ENCODE assay signal across 24 cellular contexts in the genomic region with DNA sequence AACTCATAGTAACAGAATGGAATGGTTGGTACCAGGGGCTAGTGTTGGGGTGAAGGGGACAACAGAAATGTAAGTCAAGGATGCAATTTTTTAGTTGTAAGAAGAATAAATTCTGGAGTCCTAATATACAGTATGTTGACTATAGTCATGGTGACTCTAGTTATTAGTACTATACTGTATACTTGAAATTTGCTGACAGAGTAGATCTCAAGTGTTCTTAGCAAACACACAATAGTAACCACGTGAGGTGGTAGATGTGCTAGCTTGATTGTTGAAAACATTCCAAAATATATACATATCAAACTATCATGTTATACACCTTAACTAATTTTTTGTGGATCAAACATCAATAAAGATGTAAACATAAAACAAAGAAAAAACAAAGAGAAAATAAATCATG.
DNase-seq lines count a peak whose midpoint lies in the region; ATAC-seq, FAIRE-seq and TF ChIP-seq lines count a peak whose summit lies in the region.
"Had no signal": no experiment of that assay in that cellular context is flagged by ENCODE, and none has a peak within 500 bp of the region (broad histone marks: within the 10 kb centered on the region; RNA-seq: fewer than 3 reads in every experiment).

No MANE protein-coding gene starts in this region.

- H3K27ac ChIP-seq in A549: no peak overlapping the region
- H3K27ac ChIP-seq: 22Rv1, BLaER1 had no signal

- H3K4me2 ChIP-seq in A549: no peak overlapping the region
- H3K4me2 ChIP-seq: BLaER1 had no signal

- no peak for TF ChIP-seq CTCF in A549 (IDR thresholded peaks at IDR 0.05)

- POLR2A ChIA-PET in A549 (lab: Yijun Ruan, JAX): no interaction called here

- CTCF ChIA-PET in A549 (lab: Yijun Ruan, JAX): interaction anchor here (0.6 kb wide), 1 partner anchor 20 kb away, joined by 4 read pairs; no protein-coding TSS in a partner anchor

- ATAC-seq in A549: no peak
- ATAC-seq: GM12878 had no signal

- TF ChIP-seq RAD21 in A549 (conservative IDR thresholded peaks at IDR 0.05 in 1 of 2, IDR thresholded peaks at IDR 0.05 in 1 of 2): no peak

- H3K4me1 ChIP-seq in A549: no peaks in the 10 kb centered on the region
- H3K4me1 ChIP-seq: BE2C, BLaER1 had no signal

- no peak for TF ChIP-seq EP300 in A549 (IDR thresholded peaks at IDR 0.05)

- TF ChIP-seq POLR2A in A549 (IDR thresholded peaks at IDR 0.05; ENCODE audit: low read length): no peak

- H3K9me3 ChIP-seq in A549: no peaks in the 10 kb centered on the region
- H3K9me3 ChIP-seq: BE2C, BLaER1 had no signal

- 24% methylated on average over 1 of the region's 1 CpG for WGBS in A549 (ENCODE audit: missing lambda C conversion rate)

- DNase-seq in DMS53 (lab: John Stamatoyannopoulos, UW) (peak; percentile 3), DMS53 treated with DMSO at 0.1 percent for 48 hours (lab: John Stamatoyannopoulos, UW; ENCODE audit: unreplicated experiment) (no peak), NCI-H510A treated with DMSO at 0.1 percent for 48 hours (lab: John Stamatoyannopoulos, UW) (peak; percentile 0), NCI-H510A (lab: John Stamatoyannopoulos, UW) (no peak), A549 (ENCODE audit: low read depth in 1 of 2, low spot score in 1 of 2) (no peak), hypothalamus (lab: John Stamatoyannopoulos, UW) (no peak)
- DNase-seq: ACHN; BE2C; C1 segment of cervical spinal cord; CD4-positive, alpha-beta memory T cell; CD4-positive, CD25-positive, alpha-beta regulatory T cell; CD8-positive, alpha-beta memory T cell; COR-L47; DMS 273 treated with DMSO at 0.1 percent for 48 hours; DMS153; DMS79; DND-41; EL; GDM1 had no signal

- no peak for FAIRE-seq in A549 (lab: Jason Lieb, UNC)
- FAIRE-seq: GM12878, GM12892, GM18507 had no signal

- H3K4me3 ChIP-seq in A549: no peak overlapping the region
- H3K4me3 ChIP-seq: BLaER1, GM12878 had no signal

TF ChIP-seq in A549, 52 proteins besides CTCF, POLR2A, EP300 and RAD21:
- TF ChIP-seq MAFK (IDR thresholded peaks at IDR 0.05; ENCODE audit: partially characterized antibody): peak; percentile 39
- TF ChIP-seq, protein P1, sequence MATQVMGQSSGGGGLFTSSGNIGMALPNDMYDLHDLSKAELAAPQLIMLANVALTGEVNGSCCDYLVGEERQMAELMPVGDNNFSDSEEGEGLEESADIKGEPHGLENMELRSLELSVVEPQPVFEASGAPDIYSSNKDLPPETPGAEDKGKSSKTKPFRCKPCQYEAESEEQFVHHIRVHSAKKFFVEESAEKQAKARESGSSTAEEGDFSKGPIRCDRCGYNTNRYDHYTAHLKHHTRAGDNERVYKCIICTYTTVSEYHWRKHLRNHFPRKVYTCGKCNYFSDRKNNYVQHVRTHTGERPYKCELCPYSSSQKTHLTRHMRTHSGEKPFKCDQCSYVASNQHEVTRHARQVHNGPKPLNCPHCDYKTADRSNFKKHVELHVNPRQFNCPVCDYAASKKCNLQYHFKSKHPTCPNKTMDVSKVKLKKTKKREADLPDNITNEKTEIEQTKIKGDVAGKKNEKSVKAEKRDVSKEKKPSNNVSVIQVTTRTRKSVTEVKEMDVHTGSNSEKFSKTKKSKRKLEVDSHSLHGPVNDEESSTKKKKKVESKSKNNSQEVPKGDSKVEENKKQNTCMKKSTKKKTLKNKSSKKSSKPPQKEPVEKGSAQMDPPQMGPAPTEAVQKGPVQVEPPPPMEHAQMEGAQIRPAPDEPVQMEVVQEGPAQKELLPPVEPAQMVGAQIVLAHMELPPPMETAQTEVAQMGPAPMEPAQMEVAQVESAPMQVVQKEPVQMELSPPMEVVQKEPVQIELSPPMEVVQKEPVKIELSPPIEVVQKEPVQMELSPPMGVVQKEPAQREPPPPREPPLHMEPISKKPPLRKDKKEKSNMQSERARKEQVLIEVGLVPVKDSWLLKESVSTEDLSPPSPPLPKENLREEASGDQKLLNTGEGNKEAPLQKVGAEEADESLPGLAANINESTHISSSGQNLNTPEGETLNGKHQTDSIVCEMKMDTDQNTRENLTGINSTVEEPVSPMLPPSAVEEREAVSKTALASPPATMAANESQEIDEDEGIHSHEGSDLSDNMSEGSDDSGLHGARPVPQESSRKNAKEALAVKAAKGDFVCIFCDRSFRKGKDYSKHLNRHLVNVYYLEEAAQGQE (IDR thresholded peaks at IDR 0.05): no peak

Comparison
In these comparisons a context has a peak if more than half of its experiments do, and no peak if none do; other contexts are left out.
1. DNase-seq: peak in DMS53 (single experiment) and NCI-H510A treated with DMSO at 0.1 percent for 48 hours (single experiment); none in DMS53 treated with DMSO at 0.1 percent for 48 hours (single experiment), NCI-H510A (single experiment), A549 (0 of 2) and hypothalamus (0 of 51).